Comparison of ENCODE assay signal across 8 cellular contexts in genomic region chr9:131954299-131954698, GRCh38.
DNase-seq lines count a peak whose midpoint lies in the region; ATAC-seq and TF ChIP-seq lines count a peak whose summit lies in the region.
"Had no signal": no experiment of that assay in that cellular context is flagged by ENCODE, and none has a peak within 500 bp of the region (broad histone marks: within the 10 kb centered on the region; RNA-seq: fewer than 3 reads in every experiment).

No MANE protein-coding gene starts in this region.

- no peaks in the 10 kb centered on the region for H3K79me1 ChIP-seq in trophoblast cell (ENCODE audit: low read length)

- no peaks in the 10 kb centered on the region for H3K9me3 ChIP-seq in DOHH2 (ENCODE audit: control insufficient read depth, insufficient read depth, low read length)
- no peaks in the 10 kb centered on the region for H3K9me3 ChIP-seq in trophoblast cell (ENCODE audit: insufficient read depth, low read depth, low read length)

- 89 to 94% methylated on average over 1 of the region's 1 CpG for WGBS in lower leg skin, 2 donors
- WGBS in trophoblast cell (ENCODE audit: extremely low coverage, insufficient coverage, insufficient read length): no CpG with 5 or more reads among the region's 1 CpG

- H3K4me1 ChIP-seq in DOHH2 (ENCODE audit: control insufficient read depth, low read length): no peaks in the 10 kb centered on the region
- H3K4me1 ChIP-seq in GM23338 (ENCODE audit: insufficient read depth): no peaks in the 10 kb centered on the region
- no peaks in the 10 kb centered on the region for H3K4me1 ChIP-seq in trophoblast cell (ENCODE audit: control insufficient read depth in 1 of 2, insufficient read depth in 2 of 2, low read length in 2 of 2)

- no peaks in the 10 kb centered on the region for H3K36me3 Mint-ChIP-seq in GM23338 (ENCODE audit: low read depth)
- no peaks in the 10 kb centered on the region for H3K36me3 Mint-ChIP-seq in activated CD4-positive, alpha-beta memory T cell treated with anti-CD3 and anti-CD28 coated beads, Interleukin-2, amount 10 ng/mL, durations not matched to agents 7 days and 5 days (ENCODE audit: low read depth)

- peak; percentile 93 for ATAC-seq in GM23338
- ATAC-seq: sciatic nerve had no signal

- no peak overlapping the region for H3K23ac ChIP-seq in trophoblast cell (ENCODE audit: low read length)

- H3K4me3 ChIP-seq in DOHH2 (ENCODE audit: low read length): no peak overlapping the region
- H3K4me3 ChIP-seq in GM23338: no peak overlapping the region
- no peak overlapping the region for H3K4me3 ChIP-seq in lower leg skin (ENCODE audit: low read depth, poor library complexity, severe bottlenecking)
- no peak overlapping the region for H3K4me3 ChIP-seq in trophoblast cell (ENCODE audit: low read depth, low read length)

- no peaks in the 10 kb centered on the region for H3F3A ChIP-seq in DOHH2 (ENCODE audit: control insufficient read depth, insufficient read depth)
- no peaks in the 10 kb centered on the region for H3F3A ChIP-seq in GM23338 (replicated peaks; ENCODE audit: low read depth)

- H2BK12ac ChIP-seq in trophoblast cell (ENCODE audit: low read length): no peak overlapping the region

- POLR2A ChIA-PET in activated CD4-positive, alpha-beta memory T cell treated with anti-CD3 and anti-CD28 coated beads, Interleukin-2, amount 10 ng/mL, durations not matched to agents 7 days and 5 days (lab: Charles Lee): no interaction called here

- H3K9me3 Mint-ChIP-seq in GM23338: no peaks in the 10 kb centered on the region
- no peaks in the 10 kb centered on the region for H3K9me3 Mint-ChIP-seq in activated CD4-positive, alpha-beta memory T cell treated with anti-CD3 and anti-CD28 coated beads, Interleukin-2, amount 10 ng/mL, durations not matched to agents 7 days and 5 days

- no peak overlapping the region for H4K12ac ChIP-seq in trophoblast cell (ENCODE audit: low read depth, low read length)

- no peak overlapping the region for H3K18ac ChIP-seq in trophoblast cell (ENCODE audit: low read length)

- H3K27ac Mint-ChIP-seq in GM23338: no peak overlapping the region
- no peak overlapping the region for H3K27ac Mint-ChIP-seq in activated CD4-positive, alpha-beta memory T cell treated with anti-CD3 and anti-CD28 coated beads, Interleukin-2, amount 10 ng/mL, durations not matched to agents 7 days and 5 days

- H3K4me2 ChIP-seq in DOHH2 (ENCODE audit: low read length): no peak overlapping the region
- no peak overlapping the region for H3K4me2 ChIP-seq in GM23338
- H3K4me2 ChIP-seq in trophoblast cell (ENCODE audit: low read length): no peak overlapping the region

- H4K91ac ChIP-seq in trophoblast cell (ENCODE audit: low read depth, low read length): no peak overlapping the region

- H4K20me1 ChIP-seq in DOHH2 (ENCODE audit: control insufficient read depth, insufficient read depth, low read depth, low read length) (0 out of 2 replicates have a peak, but pooled peaks cover 5% of the 10 kb centered on the region), GM23338 (replicated peaks; ENCODE audit: insufficient read depth) (peaks cover under 1% of the 10 kb centered on the region)

- DNase-seq in GM23338 (ENCODE audit: low spot score) (peak; percentile 71), RPMI8226 (peak; percentile 42), iPS-NIHi7 (ENCODE audit: extremely low spot score) (peak; percentile 57), lower leg skin (ENCODE audit: low spot score in 2 of 2) (no peak), trophoblast cell (no peak)
- DNase-seq in activated CD4-positive, alpha-beta memory T cell treated with anti-CD3 and anti-CD28 coated beads, Interleukin-2, amount 10 ng/mL, durations not matched to agents 7 days and 5 days: no peak

- H2BK120ac ChIP-seq in trophoblast cell (ENCODE audit: insufficient read depth, low read length, poor library complexity): no peak overlapping the region

- H3K36me3 ChIP-seq in DOHH2 (ENCODE audit: control insufficient read depth, low read length) (no peaks in the 10 kb centered on the region), GM23338 (ENCODE audit: insufficient read depth) (no peaks in the 10 kb centered on the region), trophoblast cell (ENCODE audit: control insufficient read depth in 1 of 2, insufficient read depth in 2 of 2, low read length in 2 of 2) (peaks cover 0 to under 1% of the 10 kb centered on the region in 2 experiments)

- CTCF ChIA-PET in activated CD4-positive, alpha-beta memory T cell treated with anti-CD3 and anti-CD28 coated beads, Interleukin-2, amount 10 ng/mL, durations not matched to agents 7 days and 5 days (lab: Charles Lee): interaction anchor here (0.8 to 1.8 kb wide), 7 partner anchors 8 to 196 kb away, joined by 3 to 5 read pairs (median 4); no protein-coding TSS in a partner anchor

- no peak overlapping the region for H2AK5ac ChIP-seq in trophoblast cell (ENCODE audit: low read length)

- H3K79me2 ChIP-seq in DOHH2 (ENCODE audit: control insufficient read depth, low read length) (no peaks in the 10 kb centered on the region), GM23338 (replicated peaks; ENCODE audit: insufficient read depth) (no peaks in the 10 kb centered on the region), trophoblast cell (ENCODE audit: control insufficient read depth, insufficient read depth, low read length, poor library complexity) (no peaks in the 10 kb centered on the region)

- no peak overlapping the region for H3K4ac ChIP-seq in trophoblast cell (ENCODE audit: low read depth, low read length)

- intact Hi-C loops in lower leg skin (cut with DNase I; ENCODE audit: low total_unique reads): no loop called here

- H3K27me3 ChIP-seq in DOHH2 (ENCODE audit: control insufficient read depth, low read length) (no peaks in the 10 kb centered on the region), GM23338 (ENCODE audit: insufficient read depth) (no peaks in the 10 kb centered on the region), trophoblast cell (ENCODE audit: insufficient read depth, low read length) (no peaks in the 10 kb centered on the region)

- H3K9me2 ChIP-seq in DOHH2 (replicated peaks; ENCODE audit: control insufficient read depth, low read length): no peaks in the 10 kb centered on the region
- H3K9me2 ChIP-seq in GM23338 (ENCODE audit: insufficient read depth): no peaks in the 10 kb centered on the region

- no peak for TF ChIP-seq POLR2A in lower leg skin (IDR thresholded peaks at IDR 0.05)

- no peak overlapping the region for H4K8ac ChIP-seq in trophoblast cell (ENCODE audit: low read depth, low read length)

- H3K27ac ChIP-seq in DOHH2 (ENCODE audit: low read depth, low read length) (no peak overlapping the region), GM23338 (ENCODE audit: low read depth) (no peak overlapping the region), trophoblast cell (ENCODE audit: low read depth, low read length) (no peak overlapping the region)

- H3K4me3 Mint-ChIP-seq in GM23338: no peak overlapping the region
- H3K4me3 Mint-ChIP-seq in activated CD4-positive, alpha-beta memory T cell treated with anti-CD3 and anti-CD28 coated beads, Interleukin-2, amount 10 ng/mL, durations not matched to agents 7 days and 5 days: no peak overlapping the region

- peaks cover 1% of the 10 kb centered on the region for H3K27me3 Mint-ChIP-seq in GM23338 (ENCODE audit: insufficient read depth, low read depth, poor library complexity)
- no peaks in the 10 kb centered on the region for H3K27me3 Mint-ChIP-seq in activated CD4-positive, alpha-beta memory T cell treated with anti-CD3 and anti-CD28 coated beads, Interleukin-2, amount 10 ng/mL, durations not matched to agents 7 days and 5 days

- H2AFZ ChIP-seq in GM23338: no peak overlapping the region
- no peak overlapping the region for H2AFZ ChIP-seq in trophoblast cell (ENCODE audit: insufficient read depth, low read length, poor library complexity)

- H3K14ac ChIP-seq in trophoblast cell (ENCODE audit: low read length): no peak overlapping the region

- no peak overlapping the region for H3K9ac ChIP-seq in trophoblast cell (ENCODE audit: low read length)

- peak; percentile 67 for TF ChIP-seq CTCF in DOHH2 (IDR thresholded peaks at IDR 0.05; ENCODE audit: low read depth, low read length, poor library complexity, severe bottlenecking)
- TF ChIP-seq CTCF in GM23338 (conservative IDR thresholded peaks at IDR 0.05; ENCODE audit: low read depth in 2 of 2): peak; percentile 69 to 76
- TF ChIP-seq CTCF in lower leg skin (IDR thresholded peaks at IDR 0.05): no peak

- peaks cover 7% of the 10 kb centered on the region for H3K4me1 Mint-ChIP-seq in GM23338
- H3K4me1 Mint-ChIP-seq in activated CD4-positive, alpha-beta memory T cell treated with anti-CD3 and anti-CD28 coated beads, Interleukin-2, amount 10 ng/mL, durations not matched to agents 7 days and 5 days: no peaks in the 10 kb centered on the region

- H2BK5ac ChIP-seq in trophoblast cell (ENCODE audit: low read depth, low read length, poor library complexity): no peak overlapping the region

TF ChIP-seq in GM23338, 12 proteins besides CTCF, POLR2A, EP300 and RAD21:
- TF ChIP-seq JUNB (IDR thresholded peaks at IDR 0.05; ENCODE audit: unreplicated experiment): no peak
- no peak for TF ChIP-seq EZH2phosphoT487 (IDR thresholded peaks at IDR 0.05; ENCODE audit: unreplicated experiment)
- no peak for TF ChIP-seq ETS1 (IDR thresholded peaks at IDR 0.05)
- TF ChIP-seq NANOG (IDR thresholded peaks at IDR 0.05; ENCODE audit: borderline replicate concordance): no peak

Comparison
In these comparisons a context has a peak if more than half of its experiments do, and no peak if none do; other contexts are left out.
1. CTCF ChIP-seq: peak in DOHH2 (single experiment) and GM23338 (2 of 2); none in lower leg skin (0 of 3).
2. DNase-seq: peak in GM23338 (single experiment), RPMI8226 (single experiment) and iPS-NIHi7 (single experiment); none in lower leg skin (0 of 2), activated CD4-positive, alpha-beta memory T cell treated with anti-CD3 and anti-CD28 coated beads, Interleukin-2, amount 10 ng/mL, durations not matched to agents 7 days and 5 days (single experiment) and trophoblast cell (0 of 2).